1 cellular context compared by ENCODE assay signal in the genomic region with DNA sequence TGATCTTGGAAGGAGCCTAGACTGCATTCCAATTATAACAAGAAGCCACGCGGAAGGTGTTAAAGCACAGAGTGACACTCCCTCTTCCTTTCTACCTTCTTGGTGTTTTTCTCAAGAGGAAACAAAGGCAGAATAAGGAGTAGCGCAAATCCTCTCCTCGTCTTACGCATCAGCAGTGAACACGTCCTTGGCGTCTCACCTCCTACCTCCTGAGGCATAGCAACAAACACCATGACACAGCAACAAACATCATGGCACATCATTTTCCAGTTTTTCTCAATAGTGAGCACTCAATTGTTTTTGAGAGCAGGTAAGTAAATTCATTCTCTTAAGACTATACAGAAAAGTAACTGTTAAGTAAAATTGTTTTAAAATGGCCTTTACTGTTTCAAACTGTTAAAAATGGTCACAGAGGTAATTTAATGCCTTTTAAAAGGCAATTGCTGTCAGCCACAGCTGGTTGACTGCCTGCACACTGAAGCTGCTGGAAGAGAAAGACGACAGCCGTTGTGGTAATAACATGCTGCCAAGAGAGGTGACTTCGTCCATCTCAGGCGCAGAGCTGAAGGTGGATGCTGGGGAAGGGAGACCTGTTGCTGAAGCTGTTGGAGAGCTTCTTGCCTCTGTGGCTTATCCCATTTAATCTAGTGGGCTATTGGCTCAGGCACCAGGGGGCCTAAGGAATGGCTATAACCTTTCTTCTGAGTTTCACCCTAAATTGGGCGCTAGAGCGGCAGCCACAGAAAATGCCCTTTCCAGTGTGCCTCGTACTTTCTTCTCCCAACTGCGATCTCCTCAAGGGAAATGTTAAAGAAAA.
TF ChIP-seq lines count a peak whose summit lies in the region.

No MANE protein-coding gene starts in this region.

TF ChIP-seq in GM23338, 12 proteins besides CTCF, POLR2A, EP300 and RAD21:
- TF ChIP-seq, protein P1, sequence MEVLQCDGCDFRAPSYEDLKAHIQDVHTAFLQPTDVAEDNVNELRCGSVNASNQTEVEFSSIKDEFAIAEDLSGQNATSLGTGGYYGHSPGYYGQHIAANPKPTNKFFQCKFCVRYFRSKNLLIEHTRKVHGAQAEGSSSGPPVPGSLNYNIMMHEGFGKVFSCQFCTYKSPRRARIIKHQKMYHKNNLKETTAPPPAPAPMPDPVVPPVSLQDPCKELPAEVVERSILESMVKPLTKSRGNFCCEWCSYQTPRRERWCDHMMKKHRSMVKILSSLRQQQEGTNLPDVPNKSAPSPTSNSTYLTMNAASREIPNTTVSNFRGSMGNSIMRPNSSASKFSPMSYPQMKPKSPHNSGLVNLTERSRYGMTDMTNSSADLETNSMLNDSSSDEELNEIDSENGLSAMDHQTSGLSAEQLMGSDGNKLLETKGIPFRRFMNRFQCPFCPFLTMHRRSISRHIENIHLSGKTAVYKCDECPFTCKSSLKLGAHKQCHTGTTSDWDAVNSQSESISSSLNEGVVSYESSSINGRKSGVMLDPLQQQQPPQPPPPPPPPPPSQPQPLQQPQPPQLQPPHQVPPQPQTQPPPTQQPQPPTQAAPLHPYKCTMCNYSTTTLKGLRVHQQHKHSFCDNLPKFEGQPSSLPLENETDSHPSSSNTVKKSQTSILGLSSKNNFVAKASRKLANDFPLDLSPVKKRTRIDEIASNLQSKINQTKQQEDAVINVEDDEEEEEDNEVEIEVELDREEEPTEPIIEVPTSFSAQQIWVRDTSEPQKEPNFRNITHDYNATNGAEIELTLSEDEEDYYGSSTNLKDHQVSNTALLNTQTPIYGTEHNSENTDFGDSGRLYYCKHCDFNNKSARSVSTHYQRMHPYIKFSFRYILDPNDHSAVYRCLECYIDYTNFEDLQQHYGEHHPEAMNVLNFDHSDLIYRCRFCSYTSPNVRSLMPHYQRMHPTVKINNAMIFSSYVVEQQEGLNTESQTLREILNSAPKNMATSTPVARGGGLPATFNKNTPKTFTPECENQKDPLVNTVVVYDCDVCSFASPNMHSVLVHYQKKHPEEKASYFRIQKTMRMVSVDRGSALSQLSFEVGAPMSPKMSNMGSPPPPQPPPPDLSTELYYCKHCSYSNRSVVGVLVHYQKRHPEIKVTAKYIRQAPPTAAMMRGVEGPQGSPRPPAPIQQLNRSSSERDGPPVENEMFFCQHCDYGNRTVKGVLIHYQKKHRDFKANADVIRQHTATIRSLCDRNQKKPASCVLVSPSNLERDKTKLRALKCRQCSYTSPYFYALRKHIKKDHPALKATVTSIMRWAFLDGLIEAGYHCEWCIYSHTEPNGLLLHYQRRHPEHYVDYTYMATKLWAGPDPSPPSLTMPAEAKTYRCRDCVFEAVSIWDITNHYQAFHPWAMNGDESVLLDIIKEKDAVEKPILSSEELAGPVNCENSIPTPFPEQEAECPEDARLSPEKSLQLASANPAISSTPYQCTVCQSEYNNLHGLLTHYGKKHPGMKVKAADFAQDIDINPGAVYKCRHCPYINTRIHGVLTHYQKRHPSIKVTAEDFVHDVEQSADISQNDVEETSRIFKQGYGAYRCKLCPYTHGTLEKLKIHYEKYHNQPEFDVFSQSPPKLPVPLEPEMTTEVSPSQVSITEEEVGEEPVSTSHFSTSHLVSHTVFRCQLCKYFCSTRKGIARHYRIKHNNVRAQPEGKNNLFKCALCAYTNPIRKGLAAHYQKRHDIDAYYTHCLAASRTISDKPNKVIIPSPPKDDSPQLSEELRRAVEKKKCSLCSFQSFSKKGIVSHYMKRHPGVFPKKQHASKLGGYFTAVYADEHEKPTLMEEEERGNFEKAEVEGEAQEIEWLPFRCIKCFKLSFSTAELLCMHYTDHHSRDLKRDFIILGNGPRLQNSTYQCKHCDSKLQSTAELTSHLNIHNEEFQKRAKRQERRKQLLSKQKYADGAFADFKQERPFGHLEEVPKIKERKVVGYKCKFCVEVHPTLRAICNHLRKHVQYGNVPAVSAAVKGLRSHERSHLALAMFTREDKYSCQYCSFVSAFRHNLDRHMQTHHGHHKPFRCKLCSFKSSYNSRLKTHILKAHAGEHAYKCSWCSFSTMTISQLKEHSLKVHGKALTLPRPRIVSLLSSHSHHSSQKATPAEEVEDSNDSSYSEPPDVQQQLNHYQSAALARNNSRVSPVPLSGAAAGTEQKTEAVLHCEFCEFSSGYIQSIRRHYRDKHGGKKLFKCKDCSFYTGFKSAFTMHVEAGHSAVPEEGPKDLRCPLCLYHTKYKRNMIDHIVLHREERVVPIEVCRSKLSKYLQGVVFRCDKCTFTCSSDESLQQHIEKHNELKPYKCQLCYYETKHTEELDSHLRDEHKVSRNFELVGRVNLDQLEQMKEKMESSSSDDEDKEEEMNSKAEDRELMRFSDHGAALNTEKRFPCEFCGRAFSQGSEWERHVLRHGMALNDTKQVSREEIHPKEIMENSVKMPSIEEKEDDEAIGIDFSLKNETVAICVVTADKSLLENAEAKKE (CRISPR knock-in tag; IDR thresholded peaks at IDR 0.05): no peak
- TF ChIP-seq STAT1 (IDR thresholded peaks at IDR 0.05; ENCODE audit: unreplicated experiment) (no peak), CREB1 (CRISPR knock-in tag; IDR thresholded peaks at IDR 0.05; ENCODE audit: low read depth) (no peak), EZH2 (IDR thresholded peaks at IDR 0.05; ENCODE audit: low read depth, unreplicated experiment) (no peak), EZH2phosphoT487 (IDR thresholded peaks at IDR 0.05; ENCODE audit: unreplicated experiment) (no peak), ZNF331 (CRISPR knock-in tag; IDR thresholded peaks at IDR 0.05; ENCODE audit: low read depth) (no peak), JUNB (IDR thresholded peaks at IDR 0.05; ENCODE audit: unreplicated experiment) (no peak), NANOG (IDR thresholded peaks at IDR 0.05; ENCODE audit: borderline replicate concordance) (no peak)
